In genomic region chr1:224182866-224183590, GRCh38 we compare ENCODE assay signal across 8 cellular contexts. TPM values are rescaled to one million over a fixed set of nuclear protein-coding genes. Genes with fewer than 3 reads are reported as not detected.
DNase-seq lines count a peak whose midpoint lies in the region; ATAC-seq and TF ChIP-seq lines count a peak whose summit lies in the region.

DEGS1 (plus strand) TSS chr1:224183240; CDS start chr1:224183337, 97 bp downstream.

- H3K27me3 Mint-ChIP-seq in dendritic cell treated with granulocyte-macrophage colony-stimulating factor and Interleukin-4, amounts not matched to agents 40 ng/mL and 50 ng/mL, for 4 days = no peaks in the 10 kb centered on the region

- peak within 1 kb of the TSS; percentile 76 to 95 for H3K27ac ChIP-seq in liver (ENCODE audit: low read depth in 1 of 2, low read length in 2 of 2)

- peaks cover 2 to 17% (median 10%) of the 10 kb centered on the region in 4 donors for H3K4me1 ChIP-seq in liver (ENCODE audit: control insufficient read depth in 4 of 4, insufficient read depth in 4 of 4, low read length in 3 of 4)

- H3K9me3 Mint-ChIP-seq in dendritic cell treated with granulocyte-macrophage colony-stimulating factor and Interleukin-4, amounts not matched to agents 40 ng/mL and 50 ng/mL, for 4 days = no peaks in the 10 kb centered on the region

- H3K36me3 Mint-ChIP-seq in dendritic cell treated with granulocyte-macrophage colony-stimulating factor and Interleukin-4, amounts not matched to agents 40 ng/mL and 50 ng/mL, for 4 days (ENCODE audit: low read depth) = peaks cover 48% of the 10 kb centered on the region

- H3K4me3 ChIP-seq in liver (ENCODE audit: low read depth in 1 of 3, low read length in 3 of 3) = peak within 1 kb of the TSS; percentile 56 to 98 (median 84)

- peak in 1 of 2 donors; percentile 13 for TF ChIP-seq RAD21 in liver (IDR thresholded peaks at IDR 0.05)

- WGBS in liver = under 1% methylated on average over 94 of the region's 94 CpGs

- peak; percentile 72 for ATAC-seq in GM19324 (IDR thresholded peaks at IDR 0.05; ENCODE audit: low FRiP score, unreplicated experiment)
- peak; percentile 51 for ATAC-seq in HG03457 (IDR thresholded peaks at IDR 0.05; ENCODE audit: unreplicated experiment)

- intact Hi-C loops in dendritic cell treated with granulocyte-macrophage colony-stimulating factor and Interleukin-4, amounts not matched to agents 40 ng/mL and 50 ng/mL, for 4 days (cut with micrococcal nuclease) = loop anchor here (2.0 kb wide), 1 partner anchor 14 kb away; no protein-coding TSS in a partner anchor

- no peaks in the 10 kb centered on the region for H3K9me3 ChIP-seq in liver (ENCODE audit: control insufficient read depth in 4 of 4, low read length in 3 of 4)

- H3K4me1 Mint-ChIP-seq in dendritic cell treated with granulocyte-macrophage colony-stimulating factor and Interleukin-4, amounts not matched to agents 40 ng/mL and 50 ng/mL, for 4 days (ENCODE audit: low read depth) = peaks cover 34% of the 10 kb centered on the region

- H3K9ac ChIP-seq in liver (ENCODE audit: low read depth in 1 of 2, low read length in 2 of 2) = peak within 1 kb of the TSS; percentile 78 to 89

- no peaks in the 10 kb centered on the region for H3K36me3 ChIP-seq in liver (ENCODE audit: control insufficient read depth in 4 of 4, insufficient read depth in 3 of 4, low read depth in 1 of 4, low read length in 3 of 4)

- no peak for TF ChIP-seq CTCF in liver (IDR thresholded peaks at IDR 0.05; ENCODE audit: low read depth, low read length, missing input control)

- peak; percentile 24 to 89 (median 75) for DNase-seq in C1 segment of cervical spinal cord (lab: John Stamatoyannopoulos, UW)
- peak; percentile 10 for DNase-seq in NCI-H524 treated with DMSO at 0.1 percent for 48 hours (lab: John Stamatoyannopoulos, UW)
- DNase-seq in activated CD4-positive, alpha-beta T cell treated with anti-CD3 and anti-CD28 coated beads, Interleukin-2, amount 50 U/mL, for 1 hour = peak; percentile 82
- DNase-seq in stimulated activated CD4-positive, alpha-beta T cell treated with anti-CD3 and anti-CD28 coated beads, Interleukin-4, amount 100 ng/mL, for 24 hours = peak; percentile 80

- H3K27me3 ChIP-seq in liver (ENCODE audit: control insufficient read depth in 4 of 4, insufficient read depth in 4 of 4, low read length in 3 of 4) = no peaks in the 10 kb centered on the region

- peak within 1 kb of the TSS; percentile 90 for H3K27ac Mint-ChIP-seq in dendritic cell treated with granulocyte-macrophage colony-stimulating factor and Interleukin-4, amounts not matched to agents 40 ng/mL and 50 ng/mL, for 4 days

- peak within 1 kb of the TSS; percentile 95 for H3K4me3 Mint-ChIP-seq in dendritic cell treated with granulocyte-macrophage colony-stimulating factor and Interleukin-4, amounts not matched to agents 40 ng/mL and 50 ng/mL, for 4 days

TF ChIP-seq in liver, 16 proteins besides CTCF, POLR2A, EP300 and RAD21:
- TF ChIP-seq NR2F2 (IDR thresholded peaks at IDR 0.05) (no peak), YY1 (IDR thresholded peaks at IDR 0.05) (no peak), TAF1 (conservative IDR thresholded peaks at IDR 0.05) (no peak), GABPA (IDR thresholded peaks at IDR 0.05 in 1 of 2, conservative IDR thresholded peaks at IDR 0.05 in 1 of 2) (no peak), JUND (IDR thresholded peaks at IDR 0.05) (no peak), FOXA2 (IDR thresholded peaks at IDR 0.05) (no peak), FOXA1 (IDR thresholded peaks at IDR 0.05) (no peak), REST (IDR thresholded peaks at IDR 0.05) (no peak), HNF4A (conservative IDR thresholded peaks at IDR 0.05) (no peak), MAX (IDR thresholded peaks at IDR 0.05) (no peak)

RNA-seq across cellular contexts. Expression of gene DEGS1, which starts in this region (rescaled TPM):
- 10 to 100 TPM; 22.7 to 26.7 TPM for total RNA-seq in liver
- 10 to 100 TPM; 21.7 to 22.6 TPM for polyA plus RNA-seq in liver

Comparison
In these comparisons a context has a peak if more than half of its experiments do, and no peak if none do; other contexts are left out.
1. Peak in every context shown above with its lines: DNase-seq, ATAC-seq, H3K4me3 ChIP-seq and H3K27ac ChIP-seq.
2. DNase-seq: peak in every context shown above with its lines; median percentile 82 in activated CD4-positive, alpha-beta T cell treated with anti-CD3 and anti-CD28 coated beads, Interleukin-2, amount 50 U/mL, for 1 hour; 80 in stimulated activated CD4-positive, alpha-beta T cell treated with anti-CD3 and anti-CD28 coated beads, Interleukin-4, amount 100 ng/mL, for 24 hours; 75 in C1 segment of cervical spinal cord; 10 in NCI-H524 treated with DMSO at 0.1 percent for 48 hours.